In genomic region chr19:41223431-41224234, GRCh38 we compare ENCODE assay signal across 11 cellular contexts. TPM values are rescaled to one million over a fixed set of nuclear protein-coding genes. Genes with fewer than 3 reads are reported as not detected.
DNase-seq lines count a peak whose midpoint lies in the region; ATAC-seq and TF ChIP-seq lines count a peak whose summit lies in the region.
"Had no signal": no experiment of that assay in that cellular context is flagged by ENCODE, and none has a peak within 500 bp of the region (broad histone marks: within the 10 kb centered on the region; RNA-seq: fewer than 3 reads in every experiment).

No MANE protein-coding gene starts in this region.

- H3K36me3 ChIP-seq in heart left ventricle (peaks cover 0 to 17% (median 0%) of the 10 kb centered on the region in 9 donors), left lung (no peaks in the 10 kb centered on the region), aorta (ENCODE audit: control insufficient read depth in 1 of 2, insufficient read depth in 2 of 2, low read length in 1 of 2) (no peaks in the 10 kb centered on the region), mucosa of descending colon (ENCODE audit: low read depth) (no peaks in the 10 kb centered on the region)
- H3K36me3 ChIP-seq: upper lobe of right lung had no signal

- no peak for TF ChIP-seq POLR2A in heart left ventricle (IDR thresholded peaks at IDR 0.05)

- in situ Hi-C loops in astrocyte of the spinal cord (cut with HindIII; ENCODE audit: low sequenced_read_pairs) = no loop called here

- H3K4me3 ChIP-seq in heart left ventricle = no peak overlapping the region
- H3K4me3 ChIP-seq in astrocyte of the spinal cord (ENCODE audit: low read depth, low read length) = no peak overlapping the region
- H3K4me3 ChIP-seq in left lung = no peak overlapping the region
- no peak overlapping the region for H3K4me3 ChIP-seq in aorta (ENCODE audit: low read length in 2 of 2)
- H3K4me3 ChIP-seq in mucosa of descending colon = no peak overlapping the region
- H3K4me3 ChIP-seq: upper lobe of right lung had no signal

- H3K9me3 ChIP-seq in heart left ventricle = no peaks in the 10 kb centered on the region
- H3K9me3 ChIP-seq in left lung = no peaks in the 10 kb centered on the region
- H3K9me3 ChIP-seq in aorta (ENCODE audit: control insufficient read depth, low read length) = no peaks in the 10 kb centered on the region
- H3K9me3 ChIP-seq in mucosa of descending colon = no peaks in the 10 kb centered on the region
- H3K9me3 ChIP-seq: upper lobe of right lung had no signal

- DNase-seq in heart left ventricle (peak in 2 of 5 donors; percentile 5 to 57), Right ventricle myocardium superior (no peak), astrocyte of the spinal cord (ENCODE audit: low read depth, low spot score) (peak; percentile 89), left lung (peak; percentile 47 to 78), aorta (peak; percentile 72 to 91), mucosa of descending colon (no peak)
- DNase-seq: NCI-H2081, upper lobe of right lung had no signal

- peak overlapping the region in 8 of 12 donors; percentile 13 to 94 (median 23) for H3K27ac ChIP-seq in heart left ventricle
- peak overlapping the region in 1 of 2 donors; percentile 48 for H3K27ac ChIP-seq in left lung
- peak overlapping the region in 1 of 2 donors; percentile 90 for H3K27ac ChIP-seq in aorta (ENCODE audit: low read depth in 1 of 2, low read length in 2 of 2)
- H3K27ac ChIP-seq: C4-2B, upper lobe of right lung had no signal

- intact Hi-C loops in heart left ventricle (cut with DNase I) = loop anchor here in 1 of 10 donors (5.0 kb wide), 1 partner anchor 39 kb away; the partner anchor contains the start of gene HNRNPUL1
- intact Hi-C loops in Right ventricle myocardium superior (cut with DNase I) = no loop called here
- intact Hi-C loops in left lung (cut with DNase I) = no loop called here
- intact Hi-C loops in aorta (cut with DNase I) = no loop called here
- intact Hi-C loops in mucosa of descending colon (cut with DNase I, micrococcal nuclease) = no loop called here

- H3K4me1 ChIP-seq in heart left ventricle = peaks cover 0 to 35% (median 20%) of the 10 kb centered on the region in 12 donors
- peaks cover 8 to 32% of the 10 kb centered on the region in 2 donors for H3K4me1 ChIP-seq in left lung
- H3K4me1 ChIP-seq in aorta (ENCODE audit: control insufficient read depth in 1 of 2, insufficient read depth in 2 of 2, low read length in 2 of 2) = no peaks in the 10 kb centered on the region
- H3K4me1 ChIP-seq in mucosa of descending colon (ENCODE audit: low read depth) = peaks cover 6% of the 10 kb centered on the region

- whole genome bisulfite sequencing in heart left ventricle, 4 donors = 45 to 56% (median 49%) methylated on average over 8 of the region's 8 CpGs
- 26 to 29% methylated on average over 8 of the region's 8 CpGs for WGBS in aorta, 2 donors

- TF ChIP-seq CTCF in heart left ventricle (IDR thresholded peaks at IDR 0.05) = no peak
- no peak for TF ChIP-seq CTCF in astrocyte of the spinal cord (IDR thresholded peaks at IDR 0.05; ENCODE audit: low read depth, low read length)
- TF ChIP-seq CTCF in left lung (IDR thresholded peaks at IDR 0.05) = no peak
- no peak for TF ChIP-seq CTCF in mucosa of descending colon (IDR thresholded peaks at IDR 0.05)

- ATAC-seq in heart left ventricle (no peak), Right ventricle myocardium superior (ENCODE audit: poor library complexity) (no peak), left lung (peak; percentile 14), aorta (ENCODE audit: low FRiP score) (no peak), GM19395 (IDR thresholded peaks at IDR 0.05; ENCODE audit: unreplicated experiment) (no peak), mucosa of descending colon (no peak), HG02973 (IDR thresholded peaks at IDR 0.05; ENCODE audit: unreplicated experiment) (no peak)
- ATAC-seq: upper lobe of right lung had no signal

- H3K27me3 ChIP-seq in heart left ventricle (peaks cover 0 to 31% (median 0%) of the 10 kb centered on the region in 9 donors), left lung (peaks cover 0 to 64% of the 10 kb centered on the region in 2 donors), aorta (ENCODE audit: control insufficient read depth in 1 of 2, insufficient read depth in 2 of 2, low read length in 1 of 2) (no peaks in the 10 kb centered on the region)
- H3K27me3 ChIP-seq: upper lobe of right lung had no signal

RNA-seq across cellular contexts. Expression of gene AXL, which starts 4.6 kb away (rescaled TPM):
- total RNA-seq in heart left ventricle (10 to 100 TPM in 7 of 9 donors, 1 to 10 TPM in 2; 9.3 to 62.5 (median 13.2) TPM), Right ventricle myocardium superior (18.0 TPM), left lung (10 to 100 TPM; 35.2 to 48.2 TPM), aorta (100 to 1,000 TPM; 106 TPM), mucosa of descending colon (10 to 100 TPM in 2 of 3 donors, 1 to 10 TPM in 1; 7.3 to 93.6 (median 19.3) TPM)
- polyA plus RNA-seq in heart left ventricle (10 to 100 TPM in 1 of 2 donors, 1 to 10 TPM in 1; 5.0 to 21.1 TPM), aorta (10 to 100 TPM; 14.8 to 44.6 TPM)

RNA-seq across cellular contexts. Expression of gene CYP2S1, which starts 30.6 kb away (rescaled TPM):
- total RNA-seq in heart left ventricle = 1 to 10 TPM in 2 of 9 donors, under 1 TPM in 7; 0.18 to 3.8 (median 0.37) TPM
- under 1 TPM; 0.11 to 0.35 TPM for polyA plus RNA-seq in heart left ventricle
- 0.56 TPM for total RNA-seq in Right ventricle myocardium superior
- total RNA-seq in left lung = 10 to 100 TPM; 12.5 to 22.5 TPM
- total RNA-seq in aorta = 1 to 10 TPM; 1.7 to 2.5 TPM
- polyA plus RNA-seq in aorta = 10 to 100 TPM in 1 of 2 donors, not detected in 1; 11.5 TPM
- total RNA-seq in mucosa of descending colon = 10 to 100 TPM in 2 of 3 donors, 1 to 10 TPM in 1; 9.1 to 45.4 (median 41.2) TPM

RNA-seq across cellular contexts. Expression of gene HNRNPUL1, which starts 40.5 kb away (rescaled TPM):
- total RNA-seq in heart left ventricle = 100 to 1,000 TPM in 7 of 9 donors, 10 to 100 TPM in 2; 88.7 to 138 (median 115) TPM
- 10 to 100 TPM; 64.2 to 91.0 TPM for polyA plus RNA-seq in heart left ventricle
- total RNA-seq in Right ventricle myocardium superior = 114 TPM
- 100 to 1,000 TPM; 168 to 174 TPM for total RNA-seq in left lung
- 100 to 1,000 TPM; 155 to 156 TPM for total RNA-seq in aorta
- polyA plus RNA-seq in aorta = 10 to 100 TPM; 59.5 to 82.5 TPM
- 100 to 1,000 TPM; 155 to 234 (median 190) TPM for total RNA-seq in mucosa of descending colon

Comparison
In these comparisons a context has a peak if more than half of its experiments do, and no peak if none do; other contexts are left out.
1. DNase-seq: peak in astrocyte of the spinal cord (single experiment), left lung (2 of 2) and aorta (2 of 2); none in Right ventricle myocardium superior (single experiment) and mucosa of descending colon (0 of 3).